In genomic region chr2:236643480-236643879, GRCh38 we compare ENCODE assay signal across 19 cellular contexts.
A peak's percentile ranks its signal among the peaks of the same experiment; 100 is the strongest.
DNase-seq lines count a peak whose midpoint lies in the region; ATAC-seq and TF ChIP-seq lines count a peak whose summit lies in the region.
"Had no signal": no experiment of that assay in that cellular context is flagged by ENCODE, and none has a peak within 500 bp of the region (broad histone marks: within the 10 kb centered on the region; RNA-seq: fewer than 3 reads in every experiment).

No MANE protein-coding gene starts in this region.

- WGBS in heart left ventricle, 4 donors: 92 to 95% (median 93%) methylated on average over 8 of the region's 8 CpGs

- H3K4me1 ChIP-seq in heart left ventricle (peaks cover 0 to 25% (median 7%) of the 10 kb centered on the region in 12 donors), skeletal muscle satellite cell (ENCODE audit: control insufficient read depth, insufficient read depth, low read length) (peaks cover 21% of the 10 kb centered on the region)

- no peak for TF ChIP-seq CTCF in heart left ventricle (IDR thresholded peaks at IDR 0.05)

- DNase-seq in heart left ventricle (peak in 1 of 5 donors; percentile 15), left cardiac atrium (no peak), islet precursor cell (peak; percentile 17), NCI-H345 treated with DMSO at 0.1 percent for 48 hours (lab: John Stamatoyannopoulos, UW; ENCODE audit: unreplicated experiment) (no peak), AG08396 (ENCODE audit: low spot score) (no peak)
- no peak for DNase-seq in stimulated activated naive B cell treated with anti-CD40 and anti-IgM and Interleukin-4, amounts not matched to agents 10 μg/mL and 1 μg/mL and 100 μg/mL, for 72 hours
- DNase-seq: activated CD4-positive, CD25-positive, alpha-beta regulatory T cell treated with anti-CD3 and anti-CD28 coated beads, Interleukin-2, amount 50 U/mL, for 72 hours; effector memory CD4-positive, alpha-beta T cell; NCI-H1694; NCI-H345; NK-92 treated with Interleukin-12 subunit alpha and Interleukin-12 subunit beta, amount 100 ng/mL, for 24 hours; SIG-M5; stimulated activated CD4-positive, alpha-beta T cell treated with anti-CD3 and anti-CD28 coated beads, Interleukin-12 subunit alpha, Interleukin-12 subunit beta, amount 100 ng/mL, for 4 hours; stimulated activated naive CD8-positive, alpha-beta T cell treated with anti-CD3 and anti-CD28 coated beads, Interleukin-15, amount 100 ng/mL, for 72 hours; T-helper 9 cell had no signal

- ATAC-seq in heart left ventricle: no peak
- ATAC-seq in left cardiac atrium: no peak
- no peak for ATAC-seq in stimulated activated naive B cell treated with anti-CD40 and anti-IgM and Interleukin-4, amounts not matched to agents 10 μg/mL and 1 μg/mL and 100 μg/mL, for 72 hours (replicated peaks)
- no peak for ATAC-seq in HG02588 (IDR thresholded peaks at IDR 0.05; ENCODE audit: unreplicated experiment)
- ATAC-seq: stimulated activated naive CD8-positive, alpha-beta T cell treated with anti-CD3 and anti-CD28 coated beads, Interleukin-15, amount 100 ng/mL, for 72 hours had no signal

- H3K27ac Mint-ChIP-seq in stimulated activated naive B cell treated with anti-CD40 and anti-IgM and Interleukin-4, amounts not matched to agents 10 μg/mL and 1 μg/mL and 100 μg/mL, for 72 hours: no peak overlapping the region
- H3K27ac Mint-ChIP-seq: activated naive CD4-positive, alpha-beta T cell treated with anti-CD3 and anti-CD28 coated beads, Interleukin-2, amount 50 U/mL, for 24 hours had no signal

- H3K36me3 ChIP-seq in heart left ventricle (no peaks in the 10 kb centered on the region), skeletal muscle satellite cell (ENCODE audit: insufficient read depth, low read length) (no peaks in the 10 kb centered on the region)
- H3K36me3 ChIP-seq: neutrophil had no signal

- H3K9me3 ChIP-seq in heart left ventricle (peaks cover 0 to 28% (median 5%) of the 10 kb centered on the region in 12 donors), skeletal muscle satellite cell (replicated peaks; ENCODE audit: low read length) (peaks cover 16% of the 10 kb centered on the region)
- H3K9me3 ChIP-seq: neutrophil had no signal

- TF ChIP-seq POLR2A in heart left ventricle (IDR thresholded peaks at IDR 0.05): no peak

- no peaks in the 10 kb centered on the region for H3K27me3 ChIP-seq in heart left ventricle
- H3K27me3 ChIP-seq in skeletal muscle satellite cell (ENCODE audit: control insufficient read depth, insufficient read depth, low read length): peaks cover 10% of the 10 kb centered on the region

- peaks cover 25 to 39% of the 10 kb centered on the region in 2 donors for H3K27me3 Mint-ChIP-seq in stimulated activated naive B cell treated with anti-CD40 and anti-IgM and Interleukin-4, amounts not matched to agents 10 μg/mL and 1 μg/mL and 100 μg/mL, for 72 hours

- H3K4me2 ChIP-seq in skeletal muscle satellite cell (ENCODE audit: low read length): peak overlapping the region; percentile 73

- no peaks in the 10 kb centered on the region for H3K4me1 Mint-ChIP-seq in stimulated activated naive B cell treated with anti-CD40 and anti-IgM and Interleukin-4, amounts not matched to agents 10 μg/mL and 1 μg/mL and 100 μg/mL, for 72 hours
- H3K4me1 Mint-ChIP-seq: activated naive CD4-positive, alpha-beta T cell treated with anti-CD3 and anti-CD28 coated beads, Interleukin-2, amount 50 U/mL, for 24 hours had no signal

- H3K9ac ChIP-seq in skeletal muscle satellite cell (ENCODE audit: low read depth, low read length): peak overlapping the region; percentile 76

- H3K9me3 Mint-ChIP-seq in stimulated activated naive B cell treated with anti-CD40 and anti-IgM and Interleukin-4, amounts not matched to agents 10 μg/mL and 1 μg/mL and 100 μg/mL, for 72 hours: peaks cover 7 to 8% of the 10 kb centered on the region in 2 donors
- H3K9me3 Mint-ChIP-seq: activated naive CD4-positive, alpha-beta T cell treated with anti-CD3 and anti-CD28 coated beads, Interleukin-2, amount 50 U/mL, for 24 hours had no signal

- H3K4me3 Mint-ChIP-seq in stimulated activated naive B cell treated with anti-CD40 and anti-IgM and Interleukin-4, amounts not matched to agents 10 μg/mL and 1 μg/mL and 100 μg/mL, for 72 hours: no peak overlapping the region
- H3K4me3 Mint-ChIP-seq: activated naive CD4-positive, alpha-beta T cell treated with anti-CD3 and anti-CD28 coated beads, Interleukin-2, amount 50 U/mL, for 24 hours; stimulated activated naive CD8-positive, alpha-beta T cell treated with anti-CD3 and anti-CD28 coated beads, Interleukin-15, amount 100 ng/mL, for 72 hours had no signal

- no peaks in the 10 kb centered on the region for H3K36me3 Mint-ChIP-seq in stimulated activated naive B cell treated with anti-CD40 and anti-IgM and Interleukin-4, amounts not matched to agents 10 μg/mL and 1 μg/mL and 100 μg/mL, for 72 hours

- no peak overlapping the region for H3K4me3 ChIP-seq in heart left ventricle
- no peak overlapping the region for H3K4me3 ChIP-seq in skeletal muscle satellite cell (ENCODE audit: low read length)

- intact Hi-C loops in heart left ventricle (cut with DNase I): loop anchor here in 2 of 10 donors (5.0 kb wide), 2 partner anchors 66 to 89 kb away; no protein-coding TSS in a partner anchor
- intact Hi-C loops in left cardiac atrium (cut with DNase I): no loop called here

- peak overlapping the region in 10 of 12 donors; percentile 48 to 86 (median 74) for H3K27ac ChIP-seq in heart left ventricle
- H3K27ac ChIP-seq: neutrophil had no signal
